15 cellular contexts compared by ENCODE assay signal in the genomic region with DNA sequence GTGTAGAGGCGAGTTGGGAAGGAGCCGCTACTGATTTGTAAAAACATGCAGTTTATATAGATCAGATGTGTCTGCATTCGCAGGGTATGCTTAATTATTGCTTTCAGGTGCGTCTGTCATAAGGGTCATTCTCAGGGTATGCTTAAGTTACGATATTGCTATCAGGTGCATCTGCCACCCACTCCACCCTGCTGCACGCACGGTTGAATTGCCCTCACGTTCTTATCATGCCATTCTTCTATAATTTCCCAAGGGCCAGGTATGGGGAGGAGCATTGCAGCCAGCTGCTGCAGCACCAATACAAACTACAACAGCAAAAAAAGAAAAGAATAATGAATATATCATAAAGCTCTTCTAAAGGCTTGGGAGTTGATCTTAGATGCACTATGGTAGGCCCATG.
"Had no signal": no experiment of that assay in that cellular context is flagged by ENCODE, and none has a peak within 500 bp of the region (broad histone marks: within the 10 kb centered on the region; RNA-seq: fewer than 3 reads in every experiment).

No MANE protein-coding gene starts in this region.

- H3K36me3 ChIP-seq: SJSA1 had no signal

- H3K9me3 ChIP-seq: SJSA1 had no signal

- H3K27me3 ChIP-seq: SJSA1 had no signal

- DNase-seq: KBM-7, MV-4-11, NCI-H1048, NCI-H1105, NCI-H1436 treated with DMSO at 0.1 percent for 48 hours, NCI-H1694 treated with DMSO at 0.1 percent for 48 hours, NCI-H345, NCI-H446 treated with DMSO at 0.1 percent for 48 hours, NCI-H510A treated with DMSO at 0.1 percent for 48 hours, NCI-H774, Right ventricle myocardium superior, RPMI8226, SIG-M5 had no signal

- H3K27ac ChIP-seq: SJSA1, SK-N-MC had no signal

- H3K4me1 ChIP-seq: SJSA1 had no signal

- H3K4me3 ChIP-seq: SJSA1, SK-N-MC had no signal
